ENCODE assay signal across 8 cellular contexts in genomic region chr20:17682889-17683198, GRCh38. TPM values are rescaled to one million over a fixed set of nuclear protein-coding genes. Genes with fewer than 3 reads are reported as not detected.
DNase-seq lines count a peak whose midpoint lies in the region; ATAC-seq and TF ChIP-seq lines count a peak whose summit lies in the region.

No MANE protein-coding gene starts in this region.

- TF ChIP-seq CTCF in cardiac muscle cell (IDR thresholded peaks at IDR 0.05; ENCODE audit: low read depth, low read length): no peak
- peak in 1 of 7 experiments; percentile 0 for TF ChIP-seq CTCF in body of pancreas (IDR thresholded peaks at IDR 0.05)

- H3K23ac ChIP-seq in mesendoderm (ENCODE audit: low read length): no peak overlapping the region

- no peak for DNase-seq in cardiac muscle cell (ENCODE audit: low read depth in 1 of 2, low spot score in 1 of 2)
- DNase-seq in left ventricle myocardium superior: no peak
- DNase-seq in body of pancreas: no peak
- DNase-seq in mesendoderm: no peak
- no peak for DNase-seq in COLO668 (lab: John Stamatoyannopoulos, UW; ENCODE audit: unreplicated experiment)
- no peak for DNase-seq in cortex of kidney (lab: John Stamatoyannopoulos, UW)

- ATAC-seq in left ventricle myocardium superior (no peak), body of pancreas (no peak), GM18858 (IDR thresholded peaks at IDR 0.05; ENCODE audit: unreplicated experiment) (no peak)

- peak overlapping the region; percentile 32 for H3K18ac ChIP-seq in mesendoderm (ENCODE audit: low read length)

- peak overlapping the region; percentile 61 for H3K4me2 ChIP-seq in mesendoderm (ENCODE audit: low read length)

- H3K79me1 ChIP-seq in mesendoderm (ENCODE audit: low read length): peaks cover 8% of the 10 kb centered on the region

- no peak overlapping the region for H2AK5ac ChIP-seq in mesendoderm (ENCODE audit: low read length)

- H3K27me3 ChIP-seq in cardiac muscle cell: no peaks in the 10 kb centered on the region
- no peaks in the 10 kb centered on the region for H3K27me3 ChIP-seq in body of pancreas
- H3K27me3 ChIP-seq in mesendoderm (ENCODE audit: insufficient read depth, low read length, poor library complexity): no peaks in the 10 kb centered on the region

- peaks cover 9% of the 10 kb centered on the region for H3K4me1 ChIP-seq in cardiac muscle cell (ENCODE audit: low read depth)
- H3K4me1 ChIP-seq in body of pancreas: peaks cover 60% of the 10 kb centered on the region
- peaks cover 7% of the 10 kb centered on the region for H3K4me1 ChIP-seq in mesendoderm (ENCODE audit: control insufficient read depth, low read depth, low read length)
- no peaks in the 10 kb centered on the region for H3K4me1 ChIP-seq in urinary bladder (ENCODE audit: insufficient read depth)

- no peak overlapping the region for H4K8ac ChIP-seq in mesendoderm (ENCODE audit: low read depth, low read length)

- H4K5ac ChIP-seq in mesendoderm (ENCODE audit: low read length): no peak overlapping the region

- no peak overlapping the region for H3K4ac ChIP-seq in mesendoderm (ENCODE audit: low read depth, low read length)

- H3K27ac ChIP-seq in cardiac muscle cell (no peak overlapping the region), body of pancreas (peak overlapping the region; percentile 89 to 98 (median 96)), mesendoderm (ENCODE audit: low read depth, low read length) (peak overlapping the region; percentile 92), urinary bladder (ENCODE audit: low read depth) (no peak overlapping the region)

- intact Hi-C loops in left ventricle myocardium superior (cut with micrococcal nuclease): loop anchor here (5.0 kb wide), 1 partner anchor 214 kb away; no protein-coding TSS in a partner anchor
- intact Hi-C loops in body of pancreas (cut with DNase I): no loop called here

- H3K36me3 ChIP-seq in cardiac muscle cell (no peaks in the 10 kb centered on the region), body of pancreas (replicated peaks in 1 of 2; ENCODE audit: insufficient read depth in 1 of 2, low read depth in 2 of 2) (no peaks in the 10 kb centered on the region), mesendoderm (ENCODE audit: control insufficient read depth, insufficient read depth, low read length) (no peaks in the 10 kb centered on the region), urinary bladder (ENCODE audit: insufficient read depth) (no peaks in the 10 kb centered on the region)

- H3K9ac ChIP-seq in mesendoderm (ENCODE audit: low read length): peak overlapping the region; percentile 59

- no peak for TF ChIP-seq POLR2A in body of pancreas (IDR thresholded peaks at IDR 0.05)

- 4 to 8% methylated on average over 10 of the region's 10 CpGs for WGBS in body of pancreas, 2 donors
- no CpG with 5 or more reads among the region's 10 CpGs for WGBS in mesendoderm (ENCODE audit: extremely low coverage, insufficient coverage, low lambda C conversion rate)
- 50% methylated on average over 10 of the region's 10 CpGs for WGBS in urinary bladder

- no peak overlapping the region for H2BK15ac ChIP-seq in mesendoderm (replicated peaks; ENCODE audit: low read depth)

- peak overlapping the region; percentile 90 for H3K56ac ChIP-seq in mesendoderm (ENCODE audit: low read length)

- H3K9me3 ChIP-seq in cardiac muscle cell (ENCODE audit: low read depth) (no peaks in the 10 kb centered on the region), body of pancreas (no peaks in the 10 kb centered on the region)

- H3K4me3 ChIP-seq in cardiac muscle cell: peak overlapping the region; percentile 52
- H3K4me3 ChIP-seq in body of pancreas: peak overlapping the region in 1 of 2 donors; percentile 26
- H3K4me3 ChIP-seq in mesendoderm (ENCODE audit: low read length): no peak overlapping the region
- peak overlapping the region; percentile 37 for H3K4me3 ChIP-seq in urinary bladder (ENCODE audit: low read depth, low read length)

- H2BK120ac ChIP-seq in mesendoderm (ENCODE audit: low read depth, low read length): no peak overlapping the region

- peaks cover 28% of the 10 kb centered on the region for H3K79me2 ChIP-seq in mesendoderm (ENCODE audit: control insufficient read depth, insufficient read depth, low read length)

- H2BK5ac ChIP-seq in mesendoderm (ENCODE audit: low read length): no peak overlapping the region

RNA-seq across cellular contexts. Expression of gene RRBP1, which starts 0.8 kb away (rescaled TPM):
- total RNA-seq in cardiac muscle cell (61.1 and 77.5 TPM in 2 replicates), left ventricle myocardium superior (35.6 TPM), body of pancreas (100 to 1,000 TPM; 313 to 511 TPM), urinary bladder (147 TPM)
- polyA plus RNA-seq in cardiac muscle cell (50.4 and 50.7 TPM in 2 replicates), urinary bladder (80.1 TPM)
- 99.7 TPM for polyA plus RNA-seq in mesendoderm (2013, experiment 1 of 2)
- polyA plus RNA-seq in mesendoderm (2013, experiment 2 of 2): 101 TPM

RNA-seq across cellular contexts. Expression of gene BANF2, which starts 16.9 kb away (rescaled TPM):
- not detected in 2 replicates for total RNA-seq in cardiac muscle cell
- not detected in 2 replicates for polyA plus RNA-seq in cardiac muscle cell
- total RNA-seq in left ventricle myocardium superior: not detected
- total RNA-seq in body of pancreas: 1 to 10 TPM in 1 of 2 donors, not detected in 1; 4.0 TPM
- not detected for polyA plus RNA-seq in mesendoderm (2013, experiment 1 of 2)
- not detected for polyA plus RNA-seq in mesendoderm (2013, experiment 2 of 2)
- total RNA-seq in urinary bladder: not detected
- not detected for polyA plus RNA-seq in urinary bladder

Comparison
In these comparisons a context has a peak if more than half of its experiments do, and no peak if none do; other contexts are left out.
1. H3K27ac ChIP-seq: peak in body of pancreas (4 of 4) and mesendoderm (single experiment); none in cardiac muscle cell (single experiment) and urinary bladder (single experiment).